16 cellular contexts compared by ENCODE assay signal in genomic region chr3:128236667-128237066, GRCh38.
A peak's percentile ranks its signal among the peaks of the same experiment; 100 is the strongest.
DNase-seq lines count a peak whose midpoint lies in the region; ATAC-seq, FAIRE-seq and TF ChIP-seq lines count a peak whose summit lies in the region.
"Had no signal": no experiment of that assay in that cellular context is flagged by ENCODE, and none has a peak within 500 bp of the region (broad histone marks: within the 10 kb centered on the region; RNA-seq: fewer than 3 reads in every experiment).

No MANE protein-coding gene starts in this region.

- no peaks in the 10 kb centered on the region for H3K36me3 Mint-ChIP-seq in activated T-helper 1 cell treated with anti-CD3 and anti-CD28 coated beads, Interleukin-12 subunit alpha, Interleukin-12 subunit beta, Interleukin-2, Interleukin-4 antibody, amounts not matched to agents 30 ng/mL and 10 ng/mL and 1 ng/mL, durations not matched to agents 14 hours and 24 hours and 36 hours (ENCODE audit: low read depth)
- peaks cover 1% of the 10 kb centered on the region for H3K36me3 Mint-ChIP-seq in activated naive CD4-positive, alpha-beta T cell treated with anti-CD3 and anti-CD28 coated beads, Interleukin-2, amount 10 ng/mL, durations not matched to agents 7 days and 5 days
- H3K36me3 Mint-ChIP-seq: activated CD8-positive, alpha-beta memory T cell treated with anti-CD3 and anti-CD28 coated beads, Interleukin-2, amount 10 ng/mL, durations not matched to agents 7 days and 5 days; CD4-positive, CD25-positive, alpha-beta regulatory T cell had no signal

- no peaks in the 10 kb centered on the region for H3K9me3 Mint-ChIP-seq in activated T-helper 1 cell treated with anti-CD3 and anti-CD28 coated beads, Interleukin-12 subunit alpha, Interleukin-12 subunit beta, Interleukin-2, Interleukin-4 antibody, amounts not matched to agents 30 ng/mL and 10 ng/mL and 1 ng/mL, durations not matched to agents 14 hours and 24 hours and 36 hours
- no peaks in the 10 kb centered on the region for H3K9me3 Mint-ChIP-seq in activated naive CD4-positive, alpha-beta T cell treated with anti-CD3 and anti-CD28 coated beads, Interleukin-2, amount 10 ng/mL, durations not matched to agents 7 days and 5 days
- H3K9me3 Mint-ChIP-seq: CD4-positive, CD25-positive, alpha-beta regulatory T cell had no signal

- DNase-seq in GDM1 (lab: John Stamatoyannopoulos, UW) = peak; percentile 28
- DNase-seq in NCI-H187 treated with DMSO at 0.1 percent for 48 hours (lab: John Stamatoyannopoulos, UW) = peak; percentile 54
- no peak for DNase-seq in lower lobe of right lung
- DNase-seq in RCC 7860 (ENCODE audit: low spot score) = no peak
- no peak for DNase-seq in activated T-helper 1 cell treated with anti-CD3 and anti-CD28 coated beads, Interleukin-12 subunit alpha, Interleukin-12 subunit beta, Interleukin-2, Interleukin-4 antibody, amounts not matched to agents 30 ng/mL and 10 ng/mL and 1 ng/mL, durations not matched to agents 14 hours and 24 hours and 36 hours (ENCODE audit: low spot score)
- DNase-seq in activated naive CD4-positive, alpha-beta T cell treated with anti-CD3 and anti-CD28 coated beads, Interleukin-2, amount 10 ng/mL, durations not matched to agents 7 days and 5 days = no peak
- DNase-seq: activated CD8-positive, alpha-beta memory T cell treated with anti-CD3 and anti-CD28 coated beads, Interleukin-2, amount 10 ng/mL, durations not matched to agents 7 days and 5 days; CD4-positive, CD25-positive, alpha-beta regulatory T cell; IMR-90; mammary epithelial cell; pancreas; stimulated activated naive CD4-positive, alpha-beta T cell had no signal

- no peaks in the 10 kb centered on the region for H3K4me1 Mint-ChIP-seq in activated T-helper 1 cell treated with anti-CD3 and anti-CD28 coated beads, Interleukin-12 subunit alpha, Interleukin-12 subunit beta, Interleukin-2, Interleukin-4 antibody, amounts not matched to agents 30 ng/mL and 10 ng/mL and 1 ng/mL, durations not matched to agents 14 hours and 24 hours and 36 hours (ENCODE audit: low read depth)
- no peaks in the 10 kb centered on the region for H3K4me1 Mint-ChIP-seq in activated naive CD4-positive, alpha-beta T cell treated with anti-CD3 and anti-CD28 coated beads, Interleukin-2, amount 10 ng/mL, durations not matched to agents 7 days and 5 days
- H3K4me1 Mint-ChIP-seq: activated CD8-positive, alpha-beta memory T cell treated with anti-CD3 and anti-CD28 coated beads, Interleukin-2, amount 10 ng/mL, durations not matched to agents 7 days and 5 days had no signal

- H3K4me3 Mint-ChIP-seq in activated T-helper 1 cell treated with anti-CD3 and anti-CD28 coated beads, Interleukin-12 subunit alpha, Interleukin-12 subunit beta, Interleukin-2, Interleukin-4 antibody, amounts not matched to agents 30 ng/mL and 10 ng/mL and 1 ng/mL, durations not matched to agents 14 hours and 24 hours and 36 hours = no peak overlapping the region
- H3K4me3 Mint-ChIP-seq in activated naive CD4-positive, alpha-beta T cell treated with anti-CD3 and anti-CD28 coated beads, Interleukin-2, amount 10 ng/mL, durations not matched to agents 7 days and 5 days = no peak overlapping the region
- H3K4me3 Mint-ChIP-seq: activated CD8-positive, alpha-beta memory T cell treated with anti-CD3 and anti-CD28 coated beads, Interleukin-2, amount 10 ng/mL, durations not matched to agents 7 days and 5 days; CD4-positive, CD25-positive, alpha-beta regulatory T cell had no signal

- H3K4me1 ChIP-seq in lower lobe of right lung = peaks cover 6% of the 10 kb centered on the region
- H3K4me1 ChIP-seq: adrenal gland, pancreas had no signal

- intact Hi-C loops in lower lobe of right lung (cut with DNase I) = no loop called here
- intact Hi-C loops in activated T-helper 1 cell treated with anti-CD3 and anti-CD28 coated beads, Interleukin-12 subunit alpha, Interleukin-12 subunit beta, Interleukin-2, Interleukin-4 antibody, amounts not matched to agents 30 ng/mL and 10 ng/mL and 1 ng/mL, durations not matched to agents 14 hours and 24 hours and 36 hours (cut with micrococcal nuclease) = no loop called here

- peak; percentile 32; the same call in 2 of the 3 replicates for ATAC-seq in SK-N-SH treated with all-trans-retinoic acid at 6 μM for 48 hours
- ATAC-seq in lower lobe of right lung = peak; percentile 14 to 57
- no peak for ATAC-seq in GM21825 (IDR thresholded peaks at IDR 0.05; ENCODE audit: unreplicated experiment)
- ATAC-seq: activated CD8-positive, alpha-beta memory T cell treated with anti-CD3 and anti-CD28 coated beads, Interleukin-2, amount 10 ng/mL, durations not matched to agents 7 days and 5 days; pancreas had no signal

- H3K27ac ChIP-seq in lower lobe of right lung = no peak overlapping the region
- H3K27ac ChIP-seq: adrenal gland, pancreas had no signal

- no peak for TF ChIP-seq CTCF in lower lobe of right lung (IDR thresholded peaks at IDR 0.05)

- H3K4me3 ChIP-seq in lower lobe of right lung = no peak overlapping the region
- H3K4me3 ChIP-seq: adrenal gland, pancreas had no signal

- no peaks in the 10 kb centered on the region for H3K9me3 ChIP-seq in lower lobe of right lung
- H3K9me3 ChIP-seq: adrenal gland, pancreas had no signal

- no peak overlapping the region for H3K27ac Mint-ChIP-seq in activated T-helper 1 cell treated with anti-CD3 and anti-CD28 coated beads, Interleukin-12 subunit alpha, Interleukin-12 subunit beta, Interleukin-2, Interleukin-4 antibody, amounts not matched to agents 30 ng/mL and 10 ng/mL and 1 ng/mL, durations not matched to agents 14 hours and 24 hours and 36 hours
- H3K27ac Mint-ChIP-seq in activated naive CD4-positive, alpha-beta T cell treated with anti-CD3 and anti-CD28 coated beads, Interleukin-2, amount 10 ng/mL, durations not matched to agents 7 days and 5 days = no peak overlapping the region
- H3K27ac Mint-ChIP-seq: activated CD8-positive, alpha-beta memory T cell treated with anti-CD3 and anti-CD28 coated beads, Interleukin-2, amount 10 ng/mL, durations not matched to agents 7 days and 5 days had no signal

- H3K27me3 ChIP-seq in lower lobe of right lung (ENCODE audit: low read depth) = no peaks in the 10 kb centered on the region
- H3K27me3 ChIP-seq: adrenal gland, pancreas had no signal

- H3K27me3 Mint-ChIP-seq in activated T-helper 1 cell treated with anti-CD3 and anti-CD28 coated beads, Interleukin-12 subunit alpha, Interleukin-12 subunit beta, Interleukin-2, Interleukin-4 antibody, amounts not matched to agents 30 ng/mL and 10 ng/mL and 1 ng/mL, durations not matched to agents 14 hours and 24 hours and 36 hours (ENCODE audit: insufficient read depth) = no peaks in the 10 kb centered on the region
- no peaks in the 10 kb centered on the region for H3K27me3 Mint-ChIP-seq in activated naive CD4-positive, alpha-beta T cell treated with anti-CD3 and anti-CD28 coated beads, Interleukin-2, amount 10 ng/mL, durations not matched to agents 7 days and 5 days
- H3K27me3 Mint-ChIP-seq: activated CD8-positive, alpha-beta memory T cell treated with anti-CD3 and anti-CD28 coated beads, Interleukin-2, amount 10 ng/mL, durations not matched to agents 7 days and 5 days; CD4-positive, CD25-positive, alpha-beta regulatory T cell had no signal

- H3K36me3 ChIP-seq in lower lobe of right lung = no peaks in the 10 kb centered on the region
- H3K36me3 ChIP-seq: adrenal gland, pancreas had no signal

- FAIRE-seq in RCC 7860 (lab: Jason Lieb, UNC) = no peak
- FAIRE-seq: H1, pancreas had no signal

- CTCF ChIA-PET in activated naive CD4-positive, alpha-beta T cell treated with anti-CD3 and anti-CD28 coated beads, Interleukin-2, amount 10 ng/mL, durations not matched to agents 7 days and 5 days (lab: Charles Lee) = interaction anchor here (1.0 to 2.5 kb wide), 2 partner anchors 10 to 12 kb away, joined by 7 to 9 read pairs; no protein-coding TSS in a partner anchor

TF ChIP-seq in SK-N-SH treated with all-trans-retinoic acid at 6 μM for 48 hours, 23 proteins besides CTCF, POLR2A, EP300 and RAD21 (continues in another document):
- TF ChIP-seq ZFP30 (CRISPR knock-in tag; IDR thresholded peaks at IDR 0.05) = no peak
- TF ChIP-seq BACH2 (CRISPR knock-in tag; IDR thresholded peaks at IDR 0.05; ENCODE audit: borderline replicate concordance) = 0 out of 2 replicates have a peak, but pooled peaks have one; percentile 28
- TF ChIP-seq POU6F1 (CRISPR knock-in tag; IDR thresholded peaks at IDR 0.05; ENCODE audit: borderline replicate concordance, low read depth) = no peak
- no peak for TF ChIP-seq PATZ1 (CRISPR knock-in tag; IDR thresholded peaks at IDR 0.05; ENCODE audit: borderline replicate concordance)

Comparison
In these comparisons a context has a peak if more than half of its experiments do, and no peak if none do; other contexts are left out.
1. DNase-seq: peak in GDM1 (single experiment) and NCI-H187 treated with DMSO at 0.1 percent for 48 hours (single experiment); none in lower lobe of right lung (single experiment), RCC 7860 (single experiment), activated T-helper 1 cell treated with anti-CD3 and anti-CD28 coated beads, Interleukin-12 subunit alpha, Interleukin-12 subunit beta, Interleukin-2, Interleukin-4 antibody, amounts not matched to agents 30 ng/mL and 10 ng/mL and 1 ng/mL, durations not matched to agents 14 hours and 24 hours and 36 hours (single experiment) and activated naive CD4-positive, alpha-beta T cell treated with anti-CD3 and anti-CD28 coated beads, Interleukin-2, amount 10 ng/mL, durations not matched to agents 7 days and 5 days (single experiment).